In genomic region chr17:19409509-19409908, GRCh38 we compare ENCODE assay signal across 16 cellular contexts. TPM values are rescaled to one million over a fixed set of nuclear protein-coding genes. Genes with fewer than 3 reads are reported as not detected.
DNase-seq lines count a peak whose midpoint lies in the region; TF ChIP-seq lines count a peak whose summit lies in the region.
"Had no signal": no experiment of that assay in that cellular context is flagged by ENCODE, and none has a peak within 500 bp of the region (broad histone marks: within the 10 kb centered on the region; RNA-seq: fewer than 3 reads in every experiment).

No MANE protein-coding gene starts in this region.

- peak overlapping the region; percentile 73 for H3K27ac Mint-ChIP-seq in neural crest cell (ENCODE audit: unreplicated experiment)

- H3K36me3 Mint-ChIP-seq in neural crest cell (ENCODE audit: low read depth) = no peaks in the 10 kb centered on the region

- no peaks in the 10 kb centered on the region for H3K4me1 Mint-ChIP-seq in neural crest cell

- no peak overlapping the region for H3K4me3 Mint-ChIP-seq in neural crest cell

- no peak for TF ChIP-seq CTCF in neural crest cell (conservative IDR thresholded peaks at IDR 0.05)

- no peaks in the 10 kb centered on the region for H3K9me3 Mint-ChIP-seq in neural crest cell

- peaks cover 3% of the 10 kb centered on the region for H3K27me3 Mint-ChIP-seq in neural crest cell (ENCODE audit: low read depth)

- DNase-seq in ELR (ENCODE audit: low read depth) (peak; percentile 89), LHCN-M2 (ENCODE audit: low read depth) (peak; percentile 73), cerebellar cortex (ENCODE audit: low spot score) (peak; percentile 14), neural crest cell (ENCODE audit: low read depth, low spot score) (no peak), cerebellar nuclear complex (lab: John Stamatoyannopoulos, UW) (no peak), NCI-H526 (lab: John Stamatoyannopoulos, UW) (no peak), SHP77 treated with DMSO at 0.1 percent for 48 hours (lab: John Stamatoyannopoulos, UW) (no peak), NCI-H1417 (lab: John Stamatoyannopoulos, UW) (no peak)
- DNase-seq: activated T-cell treated with anti-CD3 and anti-CD28 coated beads, Interleukin-2, amount 50 U/mL, for 1 hour; DMS79; hippocampal formation; NCI-H2029 treated with DMSO at 0.1 percent for 48 hours; sigmoid colon had no signal

RNA-seq across cellular contexts. Expression of gene RNF112, which starts 1.5 kb away (rescaled TPM):
- 0.06 TPM in 1 of 2 replicates, not detected in the other for total RNA-seq in LHCN-M2 (2014; rRNA removed)
- 0.06 TPM for polyA plus RNA-seq in LHCN-M2 (2012)
- total RNA-seq in neural crest cell = 0.84 and 1.2 TPM in 2 replicates

RNA-seq across cellular contexts. Expression of gene MFAP4, which starts 22.5 kb away (rescaled TPM):
- total RNA-seq in LHCN-M2 (2014; rRNA removed) (0.13 and 0.40 TPM in 2 replicates), neural crest cell (0.26 and 0.43 TPM in 2 replicates)
- polyA plus RNA-seq in LHCN-M2 (2012) = 0.81 TPM
- total RNA-seq: dermis microvascular lymphatic vessel endothelial cell; mononuclear cell; T-helper 2 cell treated with Interferon-gamma antibody and Interleukin-4, amounts not matched to agents 100 ng/mL and 5 ng/mL, for 36 hours had no signal

RNA-seq across cellular contexts. Expression of gene MAPK7, which starts 31.2 kb away (rescaled TPM):
- total RNA-seq in LHCN-M2 (2014; rRNA removed) = 17.9 and 19.6 TPM in 2 replicates
- 22.6 TPM for polyA plus RNA-seq in LHCN-M2 (2012)
- total RNA-seq in neural crest cell = 39.3 and 39.5 TPM in 2 replicates

RNA-seq across cellular contexts. Expression of gene B9D1, which starts 47.0 kb away (rescaled TPM):
- total RNA-seq in LHCN-M2 (2014; rRNA removed) (21.6 and 37.9 TPM in 2 replicates), neural crest cell (15.4 and 17.9 TPM in 2 replicates)
- 37.3 TPM for polyA plus RNA-seq in LHCN-M2 (2012)

Comparison
In these comparisons a context has a peak if more than half of its experiments do, and no peak if none do; other contexts are left out.
1. DNase-seq: peak in ELR (single experiment), LHCN-M2 (single experiment) and cerebellar cortex (single experiment); none in neural crest cell (single experiment), cerebellar nuclear complex (0 of 2), NCI-H526 (0 of 2), SHP77 treated with DMSO at 0.1 percent for 48 hours (single experiment) and NCI-H1417 (0 of 3).